Comparison of ENCODE assay signal across 1 cellular context in genomic region chr19:11558881-11559828, GRCh38.
TF ChIP-seq lines count a peak whose summit lies in the region.

TSS of gene ELOF1 (minus strand) at chr19:11559230. CDS start at chr19:11554347, 4,883 bp downstream.

TF ChIP-seq in HepG2, 621 proteins besides CTCF, POLR2A, EP300 and RAD21 (continued from another document and continues in another):
- TF ChIP-seq, protein P1, sequence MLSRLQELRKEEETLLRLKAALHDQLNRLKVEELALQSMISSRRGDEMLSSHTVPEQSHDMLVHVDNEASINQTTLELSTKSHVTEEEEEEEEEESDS (CRISPR knock-in tag; IDR thresholded peaks at IDR 0.05; ENCODE audit: borderline replicate concordance) = no peak
- TF ChIP-seq SOX6 (IDR thresholded peaks at IDR 0.05) (no peak), SOX6 (CRISPR knock-in tag; IDR thresholded peaks at IDR 0.05) (peak; percentile 43), ZSCAN9 (CRISPR knock-in tag; IDR thresholded peaks at IDR 0.05; ENCODE audit: borderline replicate concordance) (peak; percentile 69; the same call in 1 of the 2 replicates), HMG20B (CRISPR knock-in tag; conservative IDR thresholded peaks at IDR 0.05) (no peak), ZNF350 (CRISPR knock-in tag; IDR thresholded peaks at IDR 0.05; ENCODE audit: borderline replicate concordance, low read depth) (peak; percentile 64), ZNF577 (CRISPR knock-in tag; IDR thresholded peaks at IDR 0.05; ENCODE audit: borderline replicate concordance, low read depth) (no peak), GMEB1 (CRISPR knock-in tag; IDR thresholded peaks at IDR 0.05; ENCODE audit: borderline replicate concordance) (peak; percentile 68; the same call in 1 of the 2 replicates), U2AF1 (optimal IDR thresholded peaks at IDR 0.05; ENCODE audit: low read depth, low read length) (no peak), ZNF317 (CRISPR knock-in tag; IDR thresholded peaks at IDR 0.05) (0 out of 2 replicates have a peak, but pooled peaks have one; percentile 75), HIVEP1 (CRISPR knock-in tag; IDR thresholded peaks at IDR 0.05) (no peak), MXI1 (IDR thresholded peaks at IDR 0.05; ENCODE audit: borderline replicate concordance, low read depth, low read length) (peak; percentile 80; the same call in 1 of the 3 replicates), ZNF224 (CRISPR knock-in tag; IDR thresholded peaks at IDR 0.05) (no peak), GLMP (CRISPR knock-in tag; IDR thresholded peaks at IDR 0.05; ENCODE audit: borderline replicate concordance) (no peak), NR2F2 (IDR thresholded peaks at IDR 0.05; ENCODE audit: borderline replicate concordance, low read depth) (no peak), LCORL (IDR thresholded peaks at IDR 0.05) (no peak), LCORL (CRISPR knock-in tag; IDR thresholded peaks at IDR 0.05) (peak; percentile 60; the same call in 1 of the 2 replicates), BRF2 (CRISPR knock-in tag; IDR thresholded peaks at IDR 0.05) (no peak), ATF7 (IDR thresholded peaks at IDR 0.05) (no peak), ATF7 (CRISPR knock-in tag; IDR thresholded peaks at IDR 0.05) (peak; percentile 15; the same call in 1 of the 2 replicates), HNRNPLL (IDR thresholded peaks at IDR 0.05; ENCODE audit: low read depth, low read length, poor library complexity, severe bottlenecking) (peak; percentile 99), MTA1 (CRISPR knock-in tag; IDR thresholded peaks at IDR 0.05; ENCODE audit: borderline replicate concordance) (no peak), ZNF274 (CRISPR knock-in tag; IDR thresholded peaks at IDR 0.05) (0 out of 2 replicates have a peak, but pooled peaks have one; percentile 47), ZNF414 (CRISPR knock-in tag; IDR thresholded peaks at IDR 0.05) (peak; percentile 73; the same call in 1 of the 2 replicates), SP2 (CRISPR knock-in tag; IDR thresholded peaks at IDR 0.05) (peak; percentile 56; the same call in 1 of the 2 replicates), FOXA3 (CRISPR knock-in tag; IDR thresholded peaks at IDR 0.05) (peak; percentile 98), ZNF891 (CRISPR knock-in tag; IDR thresholded peaks at IDR 0.05) (0 out of 2 replicates have a peak, but pooled peaks have one; percentile 64), ATF3 (CRISPR knock-in tag; IDR thresholded peaks at IDR 0.05) (no peak), HDAC1 (CRISPR knock-in tag; IDR thresholded peaks at IDR 0.05) (peak; percentile 72), MLXIP (CRISPR knock-in tag; IDR thresholded peaks at IDR 0.05; ENCODE audit: borderline replicate concordance) (no peak)
- TF ChIP-seq, protein P2, sequence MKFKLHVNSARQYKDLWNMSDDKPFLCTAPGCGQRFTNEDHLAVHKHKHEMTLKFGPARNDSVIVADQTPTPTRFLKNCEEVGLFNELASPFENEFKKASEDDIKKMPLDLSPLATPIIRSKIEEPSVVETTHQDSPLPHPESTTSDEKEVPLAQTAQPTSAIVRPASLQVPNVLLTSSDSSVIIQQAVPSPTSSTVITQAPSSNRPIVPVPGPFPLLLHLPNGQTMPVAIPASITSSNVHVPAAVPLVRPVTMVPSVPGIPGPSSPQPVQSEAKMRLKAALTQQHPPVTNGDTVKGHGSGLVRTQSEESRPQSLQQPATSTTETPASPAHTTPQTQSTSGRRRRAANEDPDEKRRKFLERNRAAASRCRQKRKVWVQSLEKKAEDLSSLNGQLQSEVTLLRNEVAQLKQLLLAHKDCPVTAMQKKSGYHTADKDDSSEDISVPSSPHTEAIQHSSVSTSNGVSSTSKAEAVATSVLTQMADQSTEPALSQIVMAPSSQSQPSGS (CRISPR knock-in tag; IDR thresholded peaks at IDR 0.05) = peak; percentile 31; the same call in 1 of the 2 replicates
- TF ChIP-seq, protein P3, sequence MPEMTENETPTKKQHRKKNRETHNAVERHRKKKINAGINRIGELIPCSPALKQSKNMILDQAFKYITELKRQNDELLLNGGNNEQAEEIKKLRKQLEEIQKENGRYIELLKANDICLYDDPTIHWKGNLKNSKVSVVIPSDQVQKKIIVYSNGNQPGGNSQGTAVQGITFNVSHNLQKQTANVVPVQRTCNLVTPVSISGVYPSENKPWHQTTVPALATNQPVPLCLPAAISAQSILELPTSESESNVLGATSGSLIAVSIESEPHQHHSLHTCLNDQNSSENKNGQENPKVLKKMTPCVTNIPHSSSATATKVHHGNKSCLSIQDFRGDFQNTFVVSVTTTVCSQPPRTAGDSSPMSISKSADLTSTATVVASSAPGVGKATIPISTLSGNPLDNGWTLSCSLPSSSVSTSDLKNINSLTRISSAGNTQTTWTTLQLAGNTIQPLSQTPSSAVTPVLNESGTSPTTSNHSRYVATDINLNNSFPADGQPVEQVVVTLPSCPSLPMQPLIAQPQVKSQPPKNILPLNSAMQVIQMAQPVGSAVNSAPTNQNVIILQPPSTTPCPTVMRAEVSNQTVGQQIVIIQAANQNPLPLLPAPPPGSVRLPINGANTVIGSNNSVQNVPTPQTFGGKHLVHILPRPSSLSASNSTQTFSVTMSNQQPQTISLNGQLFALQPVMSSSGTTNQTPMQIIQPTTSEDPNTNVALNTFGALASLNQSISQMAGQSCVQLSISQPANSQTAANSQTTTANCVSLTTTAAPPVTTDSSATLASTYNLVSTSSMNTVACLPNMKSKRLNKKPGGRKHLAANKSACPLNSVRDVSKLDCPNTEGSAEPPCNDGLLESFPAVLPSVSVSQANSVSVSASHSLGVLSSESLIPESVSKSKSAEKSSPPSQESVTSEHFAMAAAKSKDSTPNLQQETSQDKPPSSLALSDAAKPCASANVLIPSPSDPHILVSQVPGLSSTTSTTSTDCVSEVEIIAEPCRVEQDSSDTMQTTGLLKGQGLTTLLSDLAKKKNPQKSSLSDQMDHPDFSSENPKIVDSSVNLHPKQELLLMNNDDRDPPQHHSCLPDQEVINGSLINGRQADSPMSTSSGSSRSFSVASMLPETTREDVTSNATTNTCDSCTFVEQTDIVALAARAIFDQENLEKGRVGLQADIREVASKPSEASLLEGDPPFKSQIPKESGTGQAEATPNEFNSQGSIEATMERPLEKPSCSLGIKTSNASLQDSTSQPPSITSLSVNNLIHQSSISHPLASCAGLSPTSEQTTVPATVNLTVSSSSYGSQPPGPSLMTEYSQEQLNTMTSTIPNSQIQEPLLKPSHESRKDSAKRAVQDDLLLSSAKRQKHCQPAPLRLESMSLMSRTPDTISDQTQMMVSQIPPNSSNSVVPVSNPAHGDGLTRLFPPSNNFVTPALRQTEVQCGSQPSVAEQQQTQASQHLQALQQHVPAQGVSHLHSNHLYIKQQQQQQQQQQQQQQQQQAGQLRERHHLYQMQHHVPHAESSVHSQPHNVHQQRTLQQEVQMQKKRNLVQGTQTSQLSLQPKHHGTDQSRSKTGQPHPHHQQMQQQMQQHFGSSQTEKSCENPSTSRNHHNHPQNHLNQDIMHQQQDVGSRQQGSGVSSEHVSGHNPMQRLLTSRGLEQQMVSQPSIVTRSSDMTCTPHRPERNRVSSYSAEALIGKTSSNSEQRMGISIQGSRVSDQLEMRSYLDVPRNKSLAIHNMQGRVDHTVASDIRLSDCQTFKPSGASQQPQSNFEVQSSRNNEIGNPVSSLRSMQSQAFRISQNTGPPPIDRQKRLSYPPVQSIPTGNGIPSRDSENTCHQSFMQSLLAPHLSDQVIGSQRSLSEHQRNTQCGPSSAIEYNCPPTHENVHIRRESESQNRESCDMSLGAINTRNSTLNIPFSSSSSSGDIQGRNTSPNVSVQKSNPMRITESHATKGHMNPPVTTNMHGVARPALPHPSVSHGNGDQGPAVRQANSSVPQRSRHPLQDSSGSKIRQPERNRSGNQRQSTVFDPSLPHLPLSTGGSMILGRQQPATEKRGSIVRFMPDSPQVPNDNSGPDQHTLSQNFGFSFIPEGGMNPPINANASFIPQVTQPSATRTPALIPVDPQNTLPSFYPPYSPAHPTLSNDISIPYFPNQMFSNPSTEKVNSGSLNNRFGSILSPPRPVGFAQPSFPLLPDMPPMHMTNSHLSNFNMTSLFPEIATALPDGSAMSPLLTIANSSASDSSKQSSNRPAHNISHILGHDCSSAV (CRISPR knock-in tag; IDR thresholded peaks at IDR 0.05; ENCODE audit: borderline replicate concordance) = no peak
- TF ChIP-seq, protein P4, sequence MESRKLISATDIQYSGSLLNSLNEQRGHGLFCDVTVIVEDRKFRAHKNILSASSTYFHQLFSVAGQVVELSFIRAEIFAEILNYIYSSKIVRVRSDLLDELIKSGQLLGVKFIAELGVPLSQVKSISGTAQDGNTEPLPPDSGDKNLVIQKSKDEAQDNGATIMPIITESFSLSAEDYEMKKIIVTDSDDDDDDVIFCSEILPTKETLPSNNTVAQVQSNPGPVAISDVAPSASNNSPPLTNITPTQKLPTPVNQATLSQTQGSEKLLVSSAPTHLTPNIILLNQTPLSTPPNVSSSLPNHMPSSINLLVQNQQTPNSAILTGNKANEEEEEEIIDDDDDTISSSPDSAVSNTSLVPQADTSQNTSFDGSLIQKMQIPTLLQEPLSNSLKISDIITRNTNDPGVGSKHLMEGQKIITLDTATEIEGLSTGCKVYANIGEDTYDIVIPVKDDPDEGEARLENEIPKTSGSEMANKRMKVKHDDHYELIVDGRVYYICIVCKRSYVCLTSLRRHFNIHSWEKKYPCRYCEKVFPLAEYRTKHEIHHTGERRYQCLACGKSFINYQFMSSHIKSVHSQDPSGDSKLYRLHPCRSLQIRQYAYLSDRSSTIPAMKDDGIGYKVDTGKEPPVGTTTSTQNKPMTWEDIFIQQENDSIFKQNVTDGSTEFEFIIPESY (CRISPR knock-in tag; IDR thresholded peaks at IDR 0.05) = no peak
